7 cellular contexts compared by ENCODE assay signal in genomic region chrX:56233682-56234081, GRCh38. TPM values are rescaled to one million over a fixed set of nuclear protein-coding genes. Genes with fewer than 3 reads are reported as not detected.
DNase-seq lines count a peak whose midpoint lies in the region; ATAC-seq, FAIRE-seq and TF ChIP-seq lines count a peak whose summit lies in the region.

No MANE protein-coding gene starts in this region.

- TF ChIP-seq CTCF in foreskin keratinocyte (conservative IDR thresholded peaks at IDR 0.05), result peak; percentile 38
- no peak for TF ChIP-seq CTCF in pancreas (IDR thresholded peaks at IDR 0.05)

- H3K9me3 ChIP-seq in T-helper 17 cell (ENCODE audit: control insufficient read depth, low read length, poor library complexity, severe bottlenecking), result no peaks in the 10 kb centered on the region
- no peaks in the 10 kb centered on the region for H3K9me3 ChIP-seq in pancreas

- peak overlapping the region in 2 of 4 donors; percentile 31 to 49 for H3K4me3 ChIP-seq in pancreas

- H3K27ac Mint-ChIP-seq in T-helper 17 cell, result no peak overlapping the region

- DNase-seq in T-helper 17 cell (peak in 2 of 3 donors; percentile 4 to 8), foreskin keratinocyte (peak; percentile 54 to 74), pancreas (peak in 5 of 6 donors; percentile 13 to 43 (median 33)), NCI-H1048 (lab: John Stamatoyannopoulos, UW) (no peak), epidermal melanocyte (ENCODE audit: insufficient read length, low spot score) (no peak)

- no peaks in the 10 kb centered on the region for H3K36me3 ChIP-seq in pancreas

- intact Hi-C loops in pancreas (cut with DNase I), result no loop called here

- peaks cover 18% of the 10 kb centered on the region for H3K4me1 Mint-ChIP-seq in T-helper 17 cell

- H3K27ac ChIP-seq in foreskin keratinocyte, result no peak overlapping the region
- H3K27ac ChIP-seq in pancreas, result no peak overlapping the region

- ATAC-seq in GM18517 (IDR thresholded peaks at IDR 0.05; ENCODE audit: unreplicated experiment) (peak; percentile 74), HG02571 (IDR thresholded peaks at IDR 0.05; ENCODE audit: unreplicated experiment) (peak; percentile 86), T-helper 17 cell (peak; percentile 64), foreskin keratinocyte (peak; percentile 92), pancreas (peak; percentile 62 to 86 (median 82))

- no peaks in the 10 kb centered on the region for H3K4me1 ChIP-seq in foreskin keratinocyte
- no peaks in the 10 kb centered on the region for H3K4me1 ChIP-seq in pancreas

- peak overlapping the region; percentile 85 for H3K4me3 Mint-ChIP-seq in T-helper 17 cell

- WGBS in pancreas, 2 donors, result 33% methylated on average over 8 of the region's 8 CpGs

- no peaks in the 10 kb centered on the region for H3K27me3 Mint-ChIP-seq in T-helper 17 cell

- H3K36me3 Mint-ChIP-seq in T-helper 17 cell (ENCODE audit: low read depth), result no peaks in the 10 kb centered on the region

- no peak for FAIRE-seq in pancreas (lab: Jason Lieb, UNC)

- H3K27me3 ChIP-seq in foreskin keratinocyte (no peaks in the 10 kb centered on the region), pancreas (peaks cover 0 to 3% (median 0%) of the 10 kb centered on the region in 4 donors)

RNA-seq across cellular contexts. Expression of gene KLF8, which starts 1.5 kb away (rescaled TPM):
- 10 to 100 TPM; 17.8 to 20.5 TPM for total RNA-seq in T-helper 17 cell
- total RNA-seq in foreskin keratinocyte, result 4.7 and 5.7 TPM in 2 replicates
- polyA plus RNA-seq in foreskin keratinocyte, result 1.8 and 1.9 TPM in 2 replicates
- 1 to 10 TPM in 5 of 6 donors, under 1 TPM in 1; 0.88 to 3.7 (median 1.2) TPM for total RNA-seq in pancreas
- 1 to 10 TPM; 2.1 to 3.4 TPM for polyA plus RNA-seq in pancreas

Comparison
In these comparisons a context has a peak if more than half of its experiments do, and no peak if none do; other contexts are left out.
1. DNase-seq: peak in T-helper 17 cell (2 of 3), foreskin keratinocyte (2 of 2) and pancreas (5 of 6); none in NCI-H1048 (single experiment) and epidermal melanocyte (single experiment).
2. Peak in every context shown above with its lines, with median percentiles within 50 percentile points of each other: ATAC-seq.